ENCODE assay signal across 14 cellular contexts in genomic region chr14:51022769-51023168, GRCh38.
"Had no signal": no experiment of that assay in that cellular context is flagged by ENCODE, and none has a peak within 500 bp of the region (broad histone marks: within the 10 kb centered on the region; RNA-seq: fewer than 3 reads in every experiment).

No MANE protein-coding gene starts in this region.

- H3K27me3 ChIP-seq: breast epithelium had no signal

- DNase-seq: activated CD4-positive, alpha-beta T cell treated with anti-CD3 and anti-CD28 coated beads, Interleukin-2, amount 50 U/mL, for 4 hours; activated T-cell treated with anti-CD3 and anti-CD28 coated beads, Interleukin-2, amount 50 U/mL, for 1 hour; esophagus squamous epithelium; foreskin fibroblast; left cardiac atrium; naive thymus-derived CD4-positive, alpha-beta T cell; SW 1271 had no signal

- ATAC-seq: activated CD4-positive, CD25-positive, alpha-beta regulatory T cell treated with anti-CD3 and anti-CD28 coated beads, Interleukin-2, amount 50 U/mL, for 24 hours; left cardiac atrium; naive thymus-derived CD4-positive, alpha-beta T cell had no signal

- H3K9me3 ChIP-seq: breast epithelium, esophagus squamous epithelium had no signal

- H3K27me3 Mint-ChIP-seq: activated naive CD4-positive, alpha-beta T cell treated with anti-CD3 and anti-CD28 coated beads, Interleukin-2, amount 50 U/mL, for 24 hours had no signal

- H3K4me1 ChIP-seq: breast epithelium, esophagus squamous epithelium had no signal

- H3K27ac ChIP-seq: breast epithelium, esophagus squamous epithelium, skin epidermis had no signal

- H3K4me3 ChIP-seq: breast epithelium, esophagus squamous epithelium, lung, skin epidermis had no signal

- H3K9me3 Mint-ChIP-seq: activated naive CD4-positive, alpha-beta T cell treated with anti-CD3 and anti-CD28 coated beads, Interleukin-2, amount 50 U/mL, for 24 hours; T-helper 2 cell treated with Interferon-gamma antibody and Interleukin-4, amounts not matched to agents 5 μg/mL and 100 μg/mL, for 36 hours; type B pancreatic cell had no signal

- H3K36me3 ChIP-seq: breast epithelium, esophagus squamous epithelium had no signal

- H3K27ac Mint-ChIP-seq: activated naive CD4-positive, alpha-beta T cell treated with anti-CD3 and anti-CD28 coated beads, Interleukin-2, amount 50 U/mL, for 24 hours; naive thymus-derived CD4-positive, alpha-beta T cell; T-helper 2 cell treated with Interferon-gamma antibody and Interleukin-4, amounts not matched to agents 5 μg/mL and 100 μg/mL, for 36 hours; type B pancreatic cell had no signal

- H3K4me1 Mint-ChIP-seq: activated naive CD4-positive, alpha-beta T cell treated with anti-CD3 and anti-CD28 coated beads, Interleukin-2, amount 50 U/mL, for 24 hours; naive thymus-derived CD4-positive, alpha-beta T cell had no signal

- H3K4me3 Mint-ChIP-seq: activated naive CD4-positive, alpha-beta T cell treated with anti-CD3 and anti-CD28 coated beads, Interleukin-2, amount 50 U/mL, for 24 hours; naive thymus-derived CD4-positive, alpha-beta T cell; T-helper 2 cell treated with Interferon-gamma antibody and Interleukin-4, amounts not matched to agents 5 μg/mL and 100 μg/mL, for 36 hours; type B pancreatic cell had no signal

- H3K36me3 Mint-ChIP-seq: activated naive CD4-positive, alpha-beta T cell treated with anti-CD3 and anti-CD28 coated beads, Interleukin-2, amount 50 U/mL, for 24 hours; type B pancreatic cell had no signal
